8 cellular contexts compared by ENCODE assay signal in the genomic region with DNA sequence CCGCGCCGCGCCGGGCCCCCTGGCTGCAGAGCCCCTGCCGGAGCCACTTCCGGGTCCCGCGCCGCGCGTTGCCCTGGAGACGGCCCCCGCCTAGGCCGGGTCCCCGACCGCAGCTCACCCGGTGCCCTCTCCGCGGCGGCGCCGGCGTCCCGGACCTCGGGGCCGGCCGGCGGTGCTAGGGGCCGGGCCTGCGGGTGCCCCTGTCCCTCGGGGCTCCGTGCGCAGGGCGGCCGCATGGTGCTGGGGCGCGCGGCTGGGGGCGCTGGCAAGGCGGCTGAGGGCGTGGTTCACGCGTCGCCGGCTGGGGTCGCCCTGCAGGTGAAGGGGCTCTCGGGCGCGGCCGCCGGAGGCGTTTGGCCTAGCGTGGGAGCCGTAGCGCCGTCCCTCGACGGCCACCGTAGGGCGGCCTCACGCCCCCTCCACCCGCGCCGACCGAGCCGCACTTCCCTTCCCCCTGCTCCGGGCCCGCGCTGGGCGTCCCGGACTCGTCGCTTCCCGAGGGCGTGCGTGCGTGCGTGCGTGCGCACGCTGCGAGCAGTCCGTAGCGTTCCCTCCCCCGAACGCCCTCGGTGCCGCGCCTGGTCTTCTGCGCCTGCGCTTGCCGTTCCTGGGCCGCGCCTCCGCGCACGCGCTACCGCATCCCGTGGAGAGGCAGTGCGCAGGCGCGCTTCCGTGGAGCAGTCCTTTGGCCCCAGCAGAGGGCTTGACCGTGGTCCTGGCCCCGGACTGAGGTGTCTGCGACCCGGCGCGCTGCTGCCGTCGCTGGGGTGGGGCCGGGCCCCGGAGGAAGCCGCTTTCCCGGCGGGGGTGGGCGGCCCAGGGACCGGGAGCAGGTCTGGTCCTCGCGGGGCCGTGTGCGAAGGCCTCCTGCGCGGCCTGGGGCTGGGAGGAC. TPM values are rescaled to one million over a fixed set of nuclear protein-coding genes. Genes with fewer than 3 reads are reported as not detected.
DNase-seq lines count a peak whose midpoint lies in the region; ATAC-seq and TF ChIP-seq lines count a peak whose summit lies in the region.

Gene TMEM250, minus strand, starts transcription at position 509 of the 892 bp plus-strand sequence. CDS start 1,975 bp downstream, outside the sequence.

- no peaks in the 10 kb centered on the region for H3K27me3 ChIP-seq in PC-9 (ENCODE audit: insufficient read depth, low read depth)
- H3K27me3 ChIP-seq in mucosa of rectum (ENCODE audit: control insufficient read depth in 2 of 2, insufficient read depth in 2 of 2, low read length in 2 of 2): peaks cover under 1 to 4% of the 10 kb centered on the region in 2 donors

- peaks cover 31% of the 10 kb centered on the region for H3K79me2 ChIP-seq in PC-9 (ENCODE audit: low read depth)

- peak; percentile 84 for TF ChIP-seq POLR2A in erythroblast (IDR thresholded peaks at IDR 0.05; ENCODE audit: low read length)

- peak within 1 kb of the TSS; percentile 77 to 79 for H3K9ac ChIP-seq in mucosa of rectum (ENCODE audit: low read depth in 1 of 2, low read length in 2 of 2)

- no TSS peak for BruUV-seq in PC-9 (replicated peaks; lab: Mats Ljungman, UMichigan)

- DNase-seq in DMS53 treated with DMSO at 0.1 percent for 48 hours (lab: John Stamatoyannopoulos, UW; ENCODE audit: unreplicated experiment) (peak; percentile 94), KBM-7 (peak; percentile 95), PC-9 (peak; percentile 84 to 98), erythroblast (lab: John Stamatoyannopoulos, UW) (peak; percentile 98 to 99)
- peak; percentile 96 for DNase-seq in activated T-cell treated with anti-CD3 and anti-CD28 coated beads, Interleukin-2, amount 50 U/mL, for 1 hour
- DNase-seq in stimulated activated CD8-positive, alpha-beta memory T cell treated with anti-CD3 and anti-CD28 coated beads, Interleukin-4, amount 100 ng/mL, for 4 hours (ENCODE audit: low read depth in 2 of 2, low spot score in 1 of 2): peak; percentile 89 to 92

- in situ Hi-C loops in KBM-7 (cut with MboI; ENCODE audit: low pct_unique_long_range_greater_than_20kb, low sequenced_read_pairs): no loop called here

- POLR2A ChIA-PET in PC-9 (lab: Charles Lee; ENCODE audit: unreplicated experiment): interaction anchor here (0.6 to 0.9 kb wide), 2 partner anchors 211 to 365 kb away, joined by 4 read pairs; partner anchors contain the start of gene CAMSAP1

- ATAC-seq in GM21717 (IDR thresholded peaks at IDR 0.05; ENCODE audit: unreplicated experiment): peak; percentile 56

- 0 out of 2 replicates have a peak, but pooled peaks cover 12% of the 10 kb centered on the region for H3K4me1 ChIP-seq in PC-9 (replicated peaks; ENCODE audit: insufficient read depth)
- H3K4me1 ChIP-seq in mucosa of rectum (ENCODE audit: control insufficient read depth in 2 of 2, insufficient read depth in 2 of 2, low read length in 2 of 2): peaks cover 29 to 30% of the 10 kb centered on the region in 2 donors

- CTCF ChIA-PET in PC-9 (lab: Charles Lee): interaction anchor here (0.6 kb wide), 1 partner anchor 24 kb away, joined by 7 read pairs; no protein-coding TSS in a partner anchor

- H3K4me3 ChIP-seq in PC-9 (peak within 1 kb of the TSS; percentile 93), mucosa of rectum (ENCODE audit: low read length in 2 of 2) (peak within 1 kb of the TSS; percentile 72 to 78)

- peak within 1 kb of the TSS; percentile 79 for H2AFZ ChIP-seq in PC-9

- H3F3A ChIP-seq in PC-9 (ENCODE audit: insufficient read depth, low read depth): peaks cover 15% of the 10 kb centered on the region; the same call in 1 of the 2 replicates

- peaks cover 14% of the 10 kb centered on the region for H4K20me1 ChIP-seq in PC-9 (ENCODE audit: insufficient read depth)

- no peaks in the 10 kb centered on the region for H3K9me2 ChIP-seq in PC-9 (ENCODE audit: insufficient read depth)

- intact Hi-C loops in PC-9 (cut with micrococcal nuclease; ENCODE audit: unreplicated experiment): loop anchor here (2.0 to 5.0 kb wide), 4 partner anchors 41 to 364 kb away; partner anchors contain the start of gene SEC16A

- no peak for TF ChIP-seq CTCF in PC-9 (conservative IDR thresholded peaks at IDR 0.05)

- peak within 1 kb of the TSS; percentile 99 for H3K4me2 ChIP-seq in PC-9

- H3K9me3 ChIP-seq in PC-9 (ENCODE audit: insufficient read depth, low read depth) (no peaks in the 10 kb centered on the region), mucosa of rectum (ENCODE audit: control insufficient read depth in 2 of 2, low read length in 2 of 2) (no peaks in the 10 kb centered on the region)

- H3K27ac ChIP-seq in PC-9: peak within 1 kb of the TSS; percentile 49
- H3K27ac ChIP-seq in mucosa of rectum (ENCODE audit: low read depth in 2 of 2, low read length in 2 of 2): peak within 1 kb of the TSS; percentile 90 to 93

- H3K36me3 ChIP-seq in PC-9 (ENCODE audit: low read depth) (no peaks in the 10 kb centered on the region; the same call in 1 of the 2 replicates), mucosa of rectum (ENCODE audit: control insufficient read depth in 2 of 2, insufficient read depth in 2 of 2, low read length in 2 of 2) (peaks cover 10 to 14% of the 10 kb centered on the region in 2 donors)

RNA-seq across cellular contexts. Expression of gene TMEM250, which starts in this region (rescaled TPM):
- total RNA-seq in PC-9 (2021): 73.8 and 75.3 TPM in 2 replicates

Comparison
In these comparisons a context has a peak if more than half of its experiments do, and no peak if none do; other contexts are left out.
1. Peak in every context shown above with its lines: DNase-seq, ATAC-seq, H3K4me3 ChIP-seq and H3K27ac ChIP-seq.